Comparison of ENCODE assay signal across 21 cellular contexts in the genomic region with DNA sequence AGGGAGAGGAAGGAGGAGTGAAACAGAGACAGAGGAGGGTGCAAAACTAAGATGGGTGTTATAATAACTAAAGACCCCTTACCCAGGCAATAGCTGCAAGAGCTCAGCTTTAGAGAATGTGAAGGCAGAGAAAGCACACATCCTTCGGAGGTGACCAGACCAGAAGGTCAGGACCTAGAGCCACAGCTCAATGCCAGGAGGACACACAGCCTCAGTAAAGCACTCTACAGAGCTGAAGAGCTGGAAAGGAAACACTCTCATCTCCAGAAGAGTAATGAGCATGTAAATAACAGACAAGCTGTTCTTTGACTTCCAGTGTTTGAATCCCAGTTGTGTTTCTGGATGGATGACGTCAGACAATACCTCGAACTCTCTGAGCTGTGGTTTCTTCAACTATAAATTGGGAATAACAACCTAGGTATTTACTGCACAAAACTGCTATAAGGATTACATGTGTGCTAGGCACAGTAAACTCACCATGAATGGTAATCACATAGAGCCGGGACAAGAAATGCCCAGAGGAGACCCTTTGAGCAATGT.
DNase-seq lines count a peak whose midpoint lies in the region; ATAC-seq, FAIRE-seq and TF ChIP-seq lines count a peak whose summit lies in the region.
"Had no signal": no experiment of that assay in that cellular context is flagged by ENCODE, and none has a peak within 500 bp of the region (broad histone marks: within the 10 kb centered on the region; RNA-seq: fewer than 3 reads in every experiment).

No MANE protein-coding gene starts in this region.

- no peaks in the 10 kb centered on the region for H3K9me3 Mint-ChIP-seq in CD8-positive, alpha-beta T cell
- no peaks in the 10 kb centered on the region for H3K9me3 Mint-ChIP-seq in dendritic cell treated with granulocyte-macrophage colony-stimulating factor and Interleukin-4, amounts not matched to agents 40 ng/mL and 50 ng/mL, for 4 days
- H3K9me3 Mint-ChIP-seq in CD14-positive monocyte = peaks cover 0 to 2% (median 0%) of the 10 kb centered on the region in 7 donors
- H3K9me3 Mint-ChIP-seq: GM23338 had no signal

- H3K4me2 ChIP-seq in PC-3 (ENCODE audit: low read length) = no peak overlapping the region
- H3K4me2 ChIP-seq: GM23338, PC-9 had no signal

- H3K27me3 ChIP-seq in CD8-positive, alpha-beta T cell (ENCODE audit: insufficient read depth, low read length) = no peaks in the 10 kb centered on the region
- no peaks in the 10 kb centered on the region for H3K27me3 ChIP-seq in PC-3 (ENCODE audit: low read length)

- H3K4me3 Mint-ChIP-seq in CD8-positive, alpha-beta T cell = no peak overlapping the region
- no peak overlapping the region for H3K4me3 Mint-ChIP-seq in dendritic cell treated with granulocyte-macrophage colony-stimulating factor and Interleukin-4, amounts not matched to agents 40 ng/mL and 50 ng/mL, for 4 days
- H3K4me3 Mint-ChIP-seq in CD14-positive monocyte = no peak overlapping the region
- H3K4me3 Mint-ChIP-seq: CD4-positive, CD25-positive, alpha-beta regulatory T cell; GM23338 had no signal

- H3K4me1 Mint-ChIP-seq in CD8-positive, alpha-beta T cell (ENCODE audit: low read depth) = peaks cover 34% of the 10 kb centered on the region
- peaks cover 42% of the 10 kb centered on the region for H3K4me1 Mint-ChIP-seq in dendritic cell treated with granulocyte-macrophage colony-stimulating factor and Interleukin-4, amounts not matched to agents 40 ng/mL and 50 ng/mL, for 4 days (ENCODE audit: low read depth)
- H3K4me1 Mint-ChIP-seq in CD14-positive monocyte = peaks cover 20% of the 10 kb centered on the region
- H3K4me1 Mint-ChIP-seq: GM23338 had no signal

- peak; percentile 67 for FAIRE-seq in GM12892 (lab: Jason Lieb, UNC)
- FAIRE-seq: G401.6 had no signal

- no peaks in the 10 kb centered on the region for H3K27me3 Mint-ChIP-seq in CD8-positive, alpha-beta T cell (ENCODE audit: low read depth)
- no peaks in the 10 kb centered on the region for H3K27me3 Mint-ChIP-seq in dendritic cell treated with granulocyte-macrophage colony-stimulating factor and Interleukin-4, amounts not matched to agents 40 ng/mL and 50 ng/mL, for 4 days
- peaks cover 0 to 3% (median 0%) of the 10 kb centered on the region in 3 donors for H3K27me3 Mint-ChIP-seq in CD14-positive monocyte (ENCODE audit: low read depth in 3 of 3)
- H3K27me3 Mint-ChIP-seq: CD4-positive, CD25-positive, alpha-beta regulatory T cell had no signal

- TF ChIP-seq POLR2A in GM12892 (IDR thresholded peaks at IDR 0.05; ENCODE audit: low read depth, low read length) = no peak

- peak overlapping the region; percentile 34 for H3K27ac Mint-ChIP-seq in CD8-positive, alpha-beta T cell
- peak overlapping the region; percentile 67 for H3K27ac Mint-ChIP-seq in dendritic cell treated with granulocyte-macrophage colony-stimulating factor and Interleukin-4, amounts not matched to agents 40 ng/mL and 50 ng/mL, for 4 days
- peak overlapping the region in 3 of 7 donors; percentile 24 to 76 (median 67) for H3K27ac Mint-ChIP-seq in CD14-positive monocyte
- H3K27ac Mint-ChIP-seq: GM23338 had no signal

- CTCF ChIA-PET in CD8-positive, alpha-beta T cell (lab: Charles Lee) = interaction anchor here (0.6 to 1.9 kb wide), 3 partner anchors 10 to 95 kb away, joined by 5 to 7 read pairs (median 6); partner anchors contain the start of gene MAP3K5
- CTCF ChIA-PET in PC-3 (lab: Charles Lee) = no interaction called here

- H3K4me3 ChIP-seq in CD8-positive, alpha-beta T cell (ENCODE audit: low read depth, low read length) = no peak overlapping the region
- no peak overlapping the region for H3K4me3 ChIP-seq in PC-3 (ENCODE audit: low read length)
- H3K4me3 ChIP-seq: GM23338, PC-9 had no signal

- no peaks in the 10 kb centered on the region for H4K20me1 ChIP-seq in PC-3 (ENCODE audit: low read length)

- no peak overlapping the region for H2AFZ ChIP-seq in PC-3 (ENCODE audit: low read length)
- H2AFZ ChIP-seq: GM23338, PC-9 had no signal

- H3K27ac ChIP-seq in CD8-positive, alpha-beta T cell (ENCODE audit: low read depth, low read length) = no peak overlapping the region
- H3K27ac ChIP-seq in PC-3 (ENCODE audit: low read length) = no peak overlapping the region
- H3K27ac ChIP-seq: HL-60, PC-9 had no signal

- H3K79me2 ChIP-seq in PC-3 (ENCODE audit: low read length) = no peaks in the 10 kb centered on the region

- DNase-seq in CD8-positive, alpha-beta T cell = no peak
- DNase-seq in GM12892 (ENCODE audit: insufficient read length) (no peak), PC-3 (no peak), NCI-H146 (lab: John Stamatoyannopoulos, UW) (no peak), CD14-positive monocyte (ENCODE audit: low spot score) (no peak), kidney tubule cell (ENCODE audit: low spot score) (no peak)
- DNase-seq: AML-193; Calu3; CD4-positive, CD25-positive, alpha-beta regulatory T cell; DMS79 treated with DMSO at 0.1 percent for 48 hours; KG1; NCI-H1092; NCI-H1694 treated with DMSO at 0.1 percent for 48 hours; NCI-H524; PC-9 had no signal

- no peak for TF ChIP-seq CTCF in CD8-positive, alpha-beta T cell (IDR thresholded peaks at IDR 0.05)
- TF ChIP-seq CTCF in PC-3 (conservative IDR thresholded peaks at IDR 0.05; ENCODE audit: low read depth, low read length) = no peak
- no peak for TF ChIP-seq CTCF in CD14-positive monocyte (IDR thresholded peaks at IDR 0.05)

- no peak for ATAC-seq in CD8-positive, alpha-beta T cell
- ATAC-seq in PC-3 = 0 out of 2 replicates have a peak, but pooled peaks have one; percentile 13
- ATAC-seq in HG03175 (IDR thresholded peaks at IDR 0.05; ENCODE audit: unreplicated experiment) = no peak
- ATAC-seq: GM23338, SK-N-SH treated with all-trans-retinoic acid at 6 μM for 48 hours had no signal

- H3K9me3 ChIP-seq in CD8-positive, alpha-beta T cell (ENCODE audit: low read length) = no peaks in the 10 kb centered on the region
- H3K9me3 ChIP-seq in PC-3 (ENCODE audit: low read length) = no peaks in the 10 kb centered on the region

- intact Hi-C loops in CD8-positive, alpha-beta T cell (cut with DNase I, micrococcal nuclease) = no loop called here
- intact Hi-C loops in PC-3 (cut with micrococcal nuclease) = no loop called here
- intact Hi-C loops in dendritic cell treated with granulocyte-macrophage colony-stimulating factor and Interleukin-4, amounts not matched to agents 40 ng/mL and 50 ng/mL, for 4 days (cut with micrococcal nuclease) = no loop called here
- intact Hi-C loops in CD14-positive monocyte (cut with micrococcal nuclease) = no loop called here

- no peak overlapping the region for H3K9ac ChIP-seq in PC-3 (ENCODE audit: low read length)

- BruUV-seq in PC-3 (replicated peaks; lab: Mats Ljungman, UMichigan) = no TSS peak

- POLR2A ChIA-PET in CD8-positive, alpha-beta T cell (lab: Charles Lee) = interaction anchor here (1.1 kb wide), 1 partner anchor 63 kb away, joined by 3 read pairs; the partner anchor contains the start of gene MAP3K5
- POLR2A ChIA-PET in PC-3 (lab: Charles Lee; ENCODE audit: unreplicated experiment) = no interaction called here

- H3K36me3 Mint-ChIP-seq in CD8-positive, alpha-beta T cell = peaks cover 2% of the 10 kb centered on the region
- peaks cover 17% of the 10 kb centered on the region for H3K36me3 Mint-ChIP-seq in dendritic cell treated with granulocyte-macrophage colony-stimulating factor and Interleukin-4, amounts not matched to agents 40 ng/mL and 50 ng/mL, for 4 days (ENCODE audit: low read depth)
- peaks cover 0 to 12% of the 10 kb centered on the region in 2 donors for H3K36me3 Mint-ChIP-seq in CD14-positive monocyte

- H3K36me3 ChIP-seq in CD8-positive, alpha-beta T cell (ENCODE audit: insufficient read depth, low read length) = no peaks in the 10 kb centered on the region
- no peaks in the 10 kb centered on the region for H3K36me3 ChIP-seq in PC-3 (ENCODE audit: low read depth, low read length)

- peaks cover 2% of the 10 kb centered on the region for H3K4me1 ChIP-seq in CD8-positive, alpha-beta T cell (ENCODE audit: insufficient read depth, low read length)
- H3K4me1 ChIP-seq in PC-3 (ENCODE audit: insufficient read depth, low read length) = peaks cover 7% of the 10 kb centered on the region; the same call in 1 of the 2 replicates

- no peaks in the 10 kb centered on the region for H3F3A ChIP-seq in PC-3 (ENCODE audit: low read length, unreplicated experiment)

- no peaks in the 10 kb centered on the region for H3K9me2 ChIP-seq in PC-3 (replicated peaks; ENCODE audit: low read length)
